8 cellular contexts compared by ENCODE assay signal in the genomic region with DNA sequence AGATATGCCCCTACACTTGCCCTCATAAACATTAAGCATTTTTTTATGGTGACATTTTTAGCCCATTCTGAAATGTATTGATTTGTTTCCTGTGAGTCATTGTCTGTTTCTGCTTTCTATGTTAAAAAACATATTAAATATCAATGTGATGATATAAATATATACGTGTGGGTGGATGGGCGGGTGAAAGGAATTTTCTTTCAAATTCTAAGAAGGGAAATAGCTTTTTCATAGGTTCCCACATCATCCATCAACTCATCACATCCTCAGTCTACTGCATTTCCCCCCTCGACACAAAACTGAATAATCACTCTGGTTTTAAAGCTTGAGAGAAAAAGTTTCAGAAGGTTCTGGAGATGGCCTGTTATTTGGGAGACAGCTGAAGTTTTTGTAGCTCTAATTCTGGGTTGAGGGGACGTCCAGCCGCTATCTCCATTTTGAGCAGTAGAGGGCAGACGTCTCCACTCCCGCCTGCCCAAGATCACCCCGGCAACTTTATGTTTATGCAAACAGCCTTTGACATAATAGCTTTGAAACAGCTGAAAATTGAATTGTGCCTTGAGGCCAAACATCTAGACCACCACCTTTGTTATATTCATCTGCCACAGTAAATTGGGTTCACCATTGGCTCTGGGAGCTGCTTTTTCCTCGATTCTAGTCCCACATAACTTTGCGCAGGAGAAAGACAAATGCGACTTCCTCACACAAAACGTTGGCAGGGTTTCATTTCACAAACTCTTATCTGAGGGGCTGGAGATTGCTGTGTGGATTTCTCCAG.
DNase-seq lines count a peak whose midpoint lies in the region; ATAC-seq and TF ChIP-seq lines count a peak whose summit lies in the region.

No MANE protein-coding gene starts in this region.

- no peaks in the 10 kb centered on the region for H3K36me3 ChIP-seq in CD8-positive, alpha-beta memory T cell (ENCODE audit: insufficient read depth, low read length)
- H3K36me3 ChIP-seq in body of pancreas (replicated peaks in 1 of 2; ENCODE audit: insufficient read depth in 1 of 2, low read depth in 2 of 2): no peaks in the 10 kb centered on the region
- no peaks in the 10 kb centered on the region for H3K36me3 ChIP-seq in iPS DF 6.9 (ENCODE audit: control insufficient read depth, insufficient read depth, low read length)
- H3K36me3 ChIP-seq in skeletal muscle satellite cell (ENCODE audit: insufficient read depth, low read length): no peaks in the 10 kb centered on the region

- no peaks in the 10 kb centered on the region for H3K9me3 ChIP-seq in CD8-positive, alpha-beta memory T cell (ENCODE audit: low read length)
- no peaks in the 10 kb centered on the region for H3K9me3 ChIP-seq in body of pancreas
- no peaks in the 10 kb centered on the region for H3K9me3 ChIP-seq in iPS DF 6.9 (ENCODE audit: control insufficient read depth, insufficient read depth, low read length)
- no peaks in the 10 kb centered on the region for H3K9me3 ChIP-seq in skeletal muscle satellite cell (replicated peaks; ENCODE audit: low read length)

- H3K9ac ChIP-seq in skeletal muscle satellite cell (ENCODE audit: low read depth, low read length): peak overlapping the region; percentile 76

- H3K4me3 ChIP-seq in CD8-positive, alpha-beta memory T cell (ENCODE audit: low read length): no peak overlapping the region
- no peak overlapping the region for H3K4me3 ChIP-seq in NB4 (ENCODE audit: low read depth, low read length)
- no peak overlapping the region for H3K4me3 ChIP-seq in body of pancreas
- H3K4me3 ChIP-seq in iPS DF 6.9 (ENCODE audit: low read length): no peak overlapping the region
- H3K4me3 ChIP-seq in skeletal muscle satellite cell (ENCODE audit: low read length): peak overlapping the region; percentile 60

- peaks cover 4 to 5% (median 4%) of the 10 kb centered on the region in 3 donors for H3K4me1 Mint-ChIP-seq in CD8-positive, alpha-beta memory T cell

- H3K27me3 Mint-ChIP-seq in CD8-positive, alpha-beta memory T cell: peaks cover 9 to 34% of the 10 kb centered on the region in 2 donors

- peak in 4 of 5 donors; percentile 8 to 31 (median 18) for DNase-seq in CD8-positive, alpha-beta memory T cell
- DNase-seq in NB4 (ENCODE audit: low read depth): peak; percentile 52
- peak in 4 of 5 donors; percentile 3 to 30 (median 20) for DNase-seq in T-helper 1 cell
- DNase-seq in body of pancreas: peak; percentile 56 to 68 (median 63)
- peak; percentile 35 for DNase-seq in iPS DF 6.9 (ENCODE audit: low read depth, low spot score)
- no peak for DNase-seq in NCI-H128 (lab: John Stamatoyannopoulos, UW; ENCODE audit: unreplicated experiment)

- CTCF ChIA-PET in CD8-positive, alpha-beta memory T cell (lab: Charles Lee): interaction anchor here (0.7 to 1.6 kb wide), 13 partner anchors 9 to 1032 kb away, joined by 3 to 9 read pairs (median 4); no protein-coding TSS in a partner anchor

- H3K27me3 ChIP-seq in CD8-positive, alpha-beta memory T cell (ENCODE audit: insufficient read depth, low read length, poor library complexity, severe bottlenecking): no peaks in the 10 kb centered on the region
- H3K27me3 ChIP-seq in body of pancreas (no peaks in the 10 kb centered on the region), iPS DF 6.9 (ENCODE audit: control insufficient read depth, insufficient read depth, low read length) (no peaks in the 10 kb centered on the region), skeletal muscle satellite cell (ENCODE audit: control insufficient read depth, insufficient read depth, low read length) (peaks cover 3% of the 10 kb centered on the region)

- H3K36me3 Mint-ChIP-seq in CD8-positive, alpha-beta memory T cell: no peaks in the 10 kb centered on the region

- H3K4me3 Mint-ChIP-seq in CD8-positive, alpha-beta memory T cell: no peak overlapping the region

- H3K4me1 ChIP-seq in CD8-positive, alpha-beta memory T cell (ENCODE audit: insufficient read depth, low read length): no peaks in the 10 kb centered on the region
- H3K4me1 ChIP-seq in body of pancreas (no peaks in the 10 kb centered on the region), iPS DF 6.9 (ENCODE audit: control insufficient read depth, insufficient read depth, low read length) (no peaks in the 10 kb centered on the region), skeletal muscle satellite cell (ENCODE audit: control insufficient read depth, insufficient read depth, low read length) (peaks cover 15% of the 10 kb centered on the region)

- peak overlapping the region in 2 of 8 donors; percentile 4 to 12 for H3K27ac Mint-ChIP-seq in CD8-positive, alpha-beta memory T cell

- H3K9me3 Mint-ChIP-seq in CD8-positive, alpha-beta memory T cell: no peaks in the 10 kb centered on the region

- TF ChIP-seq CTCF in NB4 (IDR thresholded peaks at IDR 0.05; ENCODE audit: low read depth, low read length): peak; percentile 62
- peak; percentile 69 to 85 (median 78) for TF ChIP-seq CTCF in body of pancreas (IDR thresholded peaks at IDR 0.05)

- H3K27ac ChIP-seq in CD8-positive, alpha-beta memory T cell (ENCODE audit: low read depth, low read length): no peak overlapping the region
- H3K27ac ChIP-seq in body of pancreas: peak overlapping the region in 3 of 4 donors; percentile 47 to 64 (median 49)
- no peak overlapping the region for H3K27ac ChIP-seq in iPS DF 6.9 (ENCODE audit: low read length)

- intact Hi-C loops in body of pancreas (cut with DNase I): no loop called here

- TF ChIP-seq POLR2A in NB4 (IDR thresholded peaks at IDR 0.05; ENCODE audit: extremely low read depth, insufficient read length) (no peak), body of pancreas (IDR thresholded peaks at IDR 0.05) (no peak)

- POLR2A ChIA-PET in CD8-positive, alpha-beta memory T cell (lab: Charles Lee): interaction anchor here (0.6 kb wide), 1 partner anchor 1171 kb away, joined by 7 read pairs; no protein-coding TSS in a partner anchor

- ATAC-seq in GM21447 (IDR thresholded peaks at IDR 0.05; ENCODE audit: unreplicated experiment) (peak; percentile 74), body of pancreas (peak; percentile 93)

- 5 to 6% methylated on average over 12 of the region's 12 CpGs for WGBS in body of pancreas, 2 donors
- 100% methylated on average over 2 of the region's 12 CpGs for WGBS in iPS DF 6.9 (ENCODE audit: insufficient coverage, insufficient read length)

- H3K4me2 ChIP-seq in skeletal muscle satellite cell (ENCODE audit: low read length): peak overlapping the region; percentile 84

Comparison
In these comparisons a context has a peak if more than half of its experiments do, and no peak if none do; other contexts are left out.
1. H3K27ac ChIP-seq: peak in body of pancreas (3 of 4); none in CD8-positive, alpha-beta memory T cell (single experiment) and iPS DF 6.9 (single experiment).